2 cellular contexts compared by ENCODE assay signal in the genomic region with DNA sequence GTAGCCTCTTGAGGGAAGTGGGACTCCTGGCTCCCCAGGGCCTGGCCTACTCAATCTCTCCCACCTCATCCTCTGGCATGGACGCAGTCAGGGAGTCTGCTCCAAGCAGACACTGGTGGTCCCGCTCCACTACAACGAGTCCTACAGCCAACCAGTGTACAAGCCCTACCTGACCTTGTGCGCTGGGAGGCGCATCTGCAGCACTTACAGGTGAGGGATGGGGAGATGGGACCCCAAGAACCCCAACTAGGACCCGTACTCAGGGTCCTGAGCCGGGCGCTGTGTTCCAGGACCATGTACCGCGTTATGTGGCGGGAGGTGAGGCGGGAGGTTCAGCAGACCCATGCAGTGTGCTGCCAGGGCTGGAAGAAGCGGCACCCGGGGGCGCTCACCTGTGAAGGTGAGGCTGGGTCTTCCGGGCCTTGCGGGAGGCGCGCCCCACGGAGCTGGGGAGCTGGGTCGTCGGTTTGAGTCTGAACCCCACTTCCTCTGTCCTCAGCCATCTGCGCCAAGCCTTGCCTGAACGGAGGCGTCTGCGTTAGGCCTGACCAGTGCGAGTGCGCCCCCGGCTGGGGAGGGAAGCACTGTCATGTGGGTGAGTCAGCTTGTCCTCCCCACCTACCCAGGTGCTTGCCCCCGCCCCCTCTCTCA.
A peak's percentile ranks its signal among the peaks of the same experiment; 100 is the strongest.
TF ChIP-seq lines count a peak whose summit lies in the region.

No MANE protein-coding gene starts in this region.

TF ChIP-seq in HEK293, 187 proteins besides CTCF, POLR2A, EP300 and RAD21:
- TF ChIP-seq ZNF585B (tag by site-specific recombination; IDR thresholded peaks at IDR 0.05) (no peak), EGR2 (tag by site-specific recombination; IDR thresholded peaks at IDR 0.05; ENCODE audit: low read depth) (peak; percentile 23; the same call in 1 of the 2 replicates), ZNF394 (tag by site-specific recombination; IDR thresholded peaks at IDR 0.05; ENCODE audit: borderline replicate concordance) (no peak), ZNF629 (tag by site-specific recombination; IDR thresholded peaks at IDR 0.05) (no peak)
TF ChIP-seq in HEK293: peak in this region for 1.

TF ChIP-seq in HepG2, 621 proteins besides CTCF, POLR2A, EP300 and RAD21:
- TF ChIP-seq RBFOX2 (IDR thresholded peaks at IDR 0.05; ENCODE audit: low read depth, low read length) (peak; percentile 77), AGO2 (optimal IDR thresholded peaks at IDR 0.05; ENCODE audit: low read depth, low read length) (peak; percentile 87), STAG1 (CRISPR knock-in tag; IDR thresholded peaks at IDR 0.05) (peak; percentile 19; the same call in 1 of the 2 replicates), SMARCC2 (IDR thresholded peaks at IDR 0.05) (no peak), RBM22 (optimal IDR thresholded peaks at IDR 0.05; ENCODE audit: low read length) (peak; percentile 68), ZNF607 (CRISPR knock-in tag; IDR thresholded peaks at IDR 0.05; ENCODE audit: borderline replicate concordance) (no peak)
- TF ChIP-seq, protein P1, sequence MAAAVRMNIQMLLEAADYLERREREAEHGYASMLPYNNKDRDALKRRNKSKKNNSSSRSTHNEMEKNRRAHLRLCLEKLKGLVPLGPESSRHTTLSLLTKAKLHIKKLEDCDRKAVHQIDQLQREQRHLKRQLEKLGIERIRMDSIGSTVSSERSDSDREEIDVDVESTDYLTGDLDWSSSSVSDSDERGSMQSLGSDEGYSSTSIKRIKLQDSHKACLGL (CRISPR knock-in tag; IDR thresholded peaks at IDR 0.05): 0 out of 2 replicates have a peak, but pooled peaks have one; percentile 41
